Comparison of ENCODE assay signal across 11 cellular contexts in the genomic region with DNA sequence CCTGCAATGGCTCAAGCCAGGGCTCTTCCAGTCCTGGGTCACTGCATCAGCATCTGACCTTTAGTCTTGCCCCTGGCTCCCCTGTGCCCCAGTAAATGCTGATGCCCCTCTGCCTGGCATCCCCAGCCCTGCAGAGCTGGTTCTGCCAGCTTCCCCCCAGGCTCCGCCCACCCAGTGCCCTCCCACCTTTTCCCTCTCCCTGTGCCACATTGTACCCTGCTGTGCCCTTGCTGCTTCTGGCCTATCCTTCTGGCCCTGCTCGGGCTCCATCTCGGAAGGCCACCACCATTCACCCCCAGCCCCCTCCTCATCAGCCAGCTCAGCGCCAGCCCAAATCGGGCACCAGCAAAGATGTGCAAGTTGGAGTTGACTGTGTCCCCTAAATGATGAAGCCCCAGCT. TPM values are rescaled to one million over a fixed set of nuclear protein-coding genes. Genes with fewer than 3 reads are reported as not detected.
DNase-seq lines count a peak whose midpoint lies in the region; ATAC-seq, FAIRE-seq and TF ChIP-seq lines count a peak whose summit lies in the region.
"Had no signal": no experiment of that assay in that cellular context is flagged by ENCODE, and none has a peak within 500 bp of the region (broad histone marks: within the 10 kb centered on the region; RNA-seq: fewer than 3 reads in every experiment).

No MANE protein-coding gene starts in this region.

- WGBS in spleen, 5 donors = 74 to 93% (median 86%) methylated on average over 5 of the region's 5 CpGs

- no peaks in the 10 kb centered on the region for H3K4me1 ChIP-seq in HEK293 (ENCODE audit: control insufficient read depth, insufficient read depth, low read length)
- H3K4me1 ChIP-seq in spleen = peaks cover 22 to 43% (median 38%) of the 10 kb centered on the region in 6 donors

- peak; percentile 11 for ATAC-seq in left lobe of liver
- no peak for ATAC-seq in GM18858 (IDR thresholded peaks at IDR 0.05; ENCODE audit: unreplicated experiment)
- ATAC-seq in GM21367 (IDR thresholded peaks at IDR 0.05; ENCODE audit: unreplicated experiment) = no peak

- H3K4me3 ChIP-seq in HEK293 (ENCODE audit: low read depth, low read length) = no peak overlapping the region
- no peak overlapping the region for H3K4me3 ChIP-seq in spleen

- POLR2A ChIA-PET in HEK293 (lab: Yijun Ruan, JAX) = no interaction called here

- TF ChIP-seq CTCF in HEK293 (tag by site-specific recombination; IDR thresholded peaks at IDR 0.05) = no peak
- no peak for TF ChIP-seq CTCF in spleen (IDR thresholded peaks at IDR 0.05 in 8 of 11, conservative IDR thresholded peaks at IDR 0.05 in 3 of 11)

- CTCF ChIA-PET in HEK293 (lab: Yijun Ruan, JAX) = interaction anchor here (0.7 to 1.2 kb wide), 2 partner anchors 17 to 75 kb away, joined by 3 to 4 read pairs; no protein-coding TSS in a partner anchor

- intact Hi-C loops in spleen (cut with DNase I; ENCODE audit: low total_unique reads) = no loop called here

- H3K36me3 ChIP-seq in HEK293 (ENCODE audit: control insufficient read depth in 2 of 2, insufficient read depth in 1 of 2, low read length in 2 of 2) (no peaks in the 10 kb centered on the region), spleen (no peaks in the 10 kb centered on the region)

- FAIRE-seq in RCC 7860 (lab: Jason Lieb, UNC) = no peak

- no peak overlapping the region for H3K27ac ChIP-seq in HEK293 (ENCODE audit: extremely low read depth, low read depth, low read length)
- peak overlapping the region; percentile 73 for H3K27ac ChIP-seq in angular gyrus (ENCODE audit: low read depth, low read length)
- H3K27ac ChIP-seq in spleen = peak overlapping the region; percentile 62 to 83 (median 72)

- DNase-seq in left lobe of liver (ENCODE audit: low spot score) (peak; percentile 42), spleen (no peak), amniotic stem cell (lab: John Stamatoyannopoulos, UW) (no peak), RCC 7860 (ENCODE audit: low spot score) (no peak)
- DNase-seq: NCI-H1105 treated with DMSO at 0.1 percent for 48 hours had no signal

- H3K27me3 ChIP-seq in spleen (replicated peaks in 1 of 7) = no peaks in the 10 kb centered on the region

- no peaks in the 10 kb centered on the region for H3K9me3 ChIP-seq in HEK293 (ENCODE audit: control insufficient read depth, insufficient read depth, low read depth, low read length)
- H3K9me3 ChIP-seq in spleen = no peaks in the 10 kb centered on the region

- no peak for TF ChIP-seq POLR2A in spleen (IDR thresholded peaks at IDR 0.05)

TF ChIP-seq in HEK293, 187 proteins besides CTCF, POLR2A, EP300 and RAD21:
- TF ChIP-seq ZNF549 (tag by site-specific recombination; IDR thresholded peaks at IDR 0.05) = no peak
- TF ChIP-seq, protein P1, sequence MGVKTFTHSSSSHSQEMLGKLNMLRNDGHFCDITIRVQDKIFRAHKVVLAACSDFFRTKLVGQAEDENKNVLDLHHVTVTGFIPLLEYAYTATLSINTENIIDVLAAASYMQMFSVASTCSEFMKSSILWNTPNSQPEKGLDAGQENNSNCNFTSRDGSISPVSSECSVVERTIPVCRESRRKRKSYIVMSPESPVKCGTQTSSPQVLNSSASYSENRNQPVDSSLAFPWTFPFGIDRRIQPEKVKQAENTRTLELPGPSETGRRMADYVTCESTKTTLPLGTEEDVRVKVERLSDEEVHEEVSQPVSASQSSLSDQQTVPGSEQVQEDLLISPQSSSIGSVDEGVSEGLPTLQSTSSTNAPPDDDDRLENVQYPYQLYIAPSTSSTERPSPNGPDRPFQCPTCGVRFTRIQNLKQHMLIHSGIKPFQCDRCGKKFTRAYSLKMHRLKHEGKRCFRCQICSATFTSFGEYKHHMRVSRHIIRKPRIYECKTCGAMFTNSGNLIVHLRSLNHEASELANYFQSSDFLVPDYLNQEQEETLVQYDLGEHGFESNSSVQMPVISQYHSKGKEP (tag by site-specific recombination; IDR thresholded peaks at IDR 0.05) = no peak
- TF ChIP-seq ZNF202 (tag by site-specific recombination; IDR thresholded peaks at IDR 0.05; ENCODE audit: borderline replicate concordance) = no peak
- TF ChIP-seq ZNF76 (tag by site-specific recombination; IDR thresholded peaks at IDR 0.05; ENCODE audit: borderline replicate concordance, low read depth) = no peak
- TF ChIP-seq ZNF473 (tag by site-specific recombination; IDR thresholded peaks at IDR 0.05) = no peak
- no peak for TF ChIP-seq ZNF830 (tag by site-specific recombination; IDR thresholded peaks at IDR 0.05; ENCODE audit: low read depth)
- TF ChIP-seq OSR2 (tag by site-specific recombination; IDR thresholded peaks at IDR 0.05) = no peak
- TF ChIP-seq SCRT2 (tag by site-specific recombination; IDR thresholded peaks at IDR 0.05) = no peak
- 0 out of 2 replicates have a peak, but pooled peaks have one; percentile 8 for TF ChIP-seq EGR2 (tag by site-specific recombination; IDR thresholded peaks at IDR 0.05; ENCODE audit: low read depth)
TF ChIP-seq in HEK293: peak in this region for 1.

RNA-seq across cellular contexts. Expression of a gene that starts 7.4 kb away (rescaled TPM):
- total RNA-seq in left lobe of liver (78.1 TPM), spleen (1 to 10 TPM; 3.5 to 9.2 (median 8.0) TPM)
- 1 to 10 TPM in 1 of 3 donors, under 1 TPM in 2; 0.80 to 2.4 (median 0.96) TPM for polyA plus RNA-seq in spleen

RNA-seq across cellular contexts. Expression of a gene that starts 28.4 kb away (rescaled TPM):
- total RNA-seq in left lobe of liver (3.4 TPM), spleen (under 1 TPM in 1 of 7 donors, not detected in 6; 0.64 TPM)
- under 1 TPM in 1 of 3 donors, not detected in 2; 0.51 TPM for polyA plus RNA-seq in spleen
- total RNA-seq: activated T-helper 2 cell treated with anti-CD3 and anti-CD28 coated beads, Interferon-gamma antibody, Interleukin-2, Interleukin-4, amounts not matched to agents 10 μg/mL and 5 μg/mL and 100 μg/mL, durations not matched to agents 14 hours and 24 hours and 36 hours; RPMI7951 had no signal

RNA-seq across cellular contexts. Expression of a gene that starts 40.0 kb away (rescaled TPM):
- total RNA-seq in left lobe of liver = not detected
- total RNA-seq in spleen = not detected
- polyA plus RNA-seq in spleen = not detected
- total RNA-seq: activated T-helper 2 cell treated with anti-CD3 and anti-CD28 coated beads, Interferon-gamma antibody, Interleukin-2, Interleukin-4, amounts not matched to agents 10 μg/mL and 5 μg/mL and 100 μg/mL, durations not matched to agents 14 hours and 24 hours and 36 hours; RPMI7951 had no signal

RNA-seq across cellular contexts. Expression of a gene that starts 53.8 kb away (rescaled TPM):
- total RNA-seq in left lobe of liver (38.5 TPM), spleen (100 to 1,000 TPM in 1 of 7 donors, 10 to 100 TPM in 6; 27.2 to 147 (median 61.0) TPM)
- 10 to 100 TPM in 2 of 3 donors, 1 to 10 TPM in 1; 3.5 to 14.3 (median 11.3) TPM for polyA plus RNA-seq in spleen
